In the genomic region with DNA sequence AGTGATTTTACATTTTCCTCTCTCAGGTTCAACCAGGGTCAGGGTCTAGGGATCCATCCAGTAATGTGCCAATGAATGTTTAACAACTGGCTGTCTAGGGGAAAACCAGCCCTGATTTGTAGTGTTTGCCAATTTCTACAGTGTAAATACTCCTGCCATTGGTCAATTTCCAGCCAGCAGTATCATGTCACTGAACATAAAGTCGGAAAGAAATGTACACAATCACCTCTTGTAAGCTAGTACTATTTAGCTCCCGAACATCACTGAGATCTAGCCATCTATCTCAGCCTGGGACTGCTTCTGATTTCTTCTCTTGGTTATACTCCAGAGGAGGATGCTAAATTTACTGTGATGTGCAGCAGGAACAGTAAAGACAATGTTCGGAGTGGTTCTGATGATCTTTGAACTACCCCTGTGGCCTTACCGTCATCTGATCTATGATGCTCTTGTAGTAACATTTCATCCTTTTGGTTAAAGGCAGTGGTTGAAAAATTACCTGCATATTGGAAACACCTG, we compare ENCODE assay signal across 1 cellular context.
A peak's percentile ranks its signal among the peaks of the same experiment; 100 is the strongest.
TF ChIP-seq lines count a peak whose summit lies in the region.

No MANE protein-coding gene starts in this region.

TF ChIP-seq in HepG2, 621 proteins besides CTCF, POLR2A, EP300 and RAD21 (continued from another document and continues in another):
- TF ChIP-seq, protein P1, sequence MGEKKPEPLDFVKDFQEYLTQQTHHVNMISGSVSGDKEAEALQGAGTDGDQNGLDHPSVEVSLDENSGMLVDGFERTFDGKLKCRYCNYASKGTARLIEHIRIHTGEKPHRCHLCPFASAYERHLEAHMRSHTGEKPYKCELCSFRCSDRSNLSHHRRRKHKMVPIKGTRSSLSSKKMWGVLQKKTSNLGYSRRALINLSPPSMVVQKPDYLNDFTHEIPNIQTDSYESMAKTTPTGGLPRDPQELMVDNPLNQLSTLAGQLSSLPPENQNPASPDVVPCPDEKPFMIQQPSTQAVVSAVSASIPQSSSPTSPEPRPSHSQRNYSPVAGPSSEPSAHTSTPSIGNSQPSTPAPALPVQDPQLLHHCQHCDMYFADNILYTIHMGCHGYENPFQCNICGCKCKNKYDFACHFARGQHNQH (CRISPR knock-in tag; IDR thresholded peaks at IDR 0.05) = peak; percentile 59; the same call in 1 of the 2 replicates
- no peak for TF ChIP-seq MAZ (IDR thresholded peaks at IDR 0.05; ENCODE audit: borderline replicate concordance, low read depth, low read length)
- TF ChIP-seq MAZ (CRISPR knock-in tag; IDR thresholded peaks at IDR 0.05; ENCODE audit: low read depth) = peak; percentile 54; the same call in 1 of the 2 replicates
- TF ChIP-seq ZNF251 (CRISPR knock-in tag; IDR thresholded peaks at IDR 0.05) = no peak
- TF ChIP-seq ZNF451 (CRISPR knock-in tag; IDR thresholded peaks at IDR 0.05) = no peak
- no peak for TF ChIP-seq ZNF678 (CRISPR knock-in tag; IDR thresholded peaks at IDR 0.05)
- TF ChIP-seq ZNF556 (CRISPR knock-in tag; IDR thresholded peaks at IDR 0.05; ENCODE audit: borderline replicate concordance) = peak; percentile 25; the same call in 1 of the 2 replicates
- TF ChIP-seq, protein P2, sequence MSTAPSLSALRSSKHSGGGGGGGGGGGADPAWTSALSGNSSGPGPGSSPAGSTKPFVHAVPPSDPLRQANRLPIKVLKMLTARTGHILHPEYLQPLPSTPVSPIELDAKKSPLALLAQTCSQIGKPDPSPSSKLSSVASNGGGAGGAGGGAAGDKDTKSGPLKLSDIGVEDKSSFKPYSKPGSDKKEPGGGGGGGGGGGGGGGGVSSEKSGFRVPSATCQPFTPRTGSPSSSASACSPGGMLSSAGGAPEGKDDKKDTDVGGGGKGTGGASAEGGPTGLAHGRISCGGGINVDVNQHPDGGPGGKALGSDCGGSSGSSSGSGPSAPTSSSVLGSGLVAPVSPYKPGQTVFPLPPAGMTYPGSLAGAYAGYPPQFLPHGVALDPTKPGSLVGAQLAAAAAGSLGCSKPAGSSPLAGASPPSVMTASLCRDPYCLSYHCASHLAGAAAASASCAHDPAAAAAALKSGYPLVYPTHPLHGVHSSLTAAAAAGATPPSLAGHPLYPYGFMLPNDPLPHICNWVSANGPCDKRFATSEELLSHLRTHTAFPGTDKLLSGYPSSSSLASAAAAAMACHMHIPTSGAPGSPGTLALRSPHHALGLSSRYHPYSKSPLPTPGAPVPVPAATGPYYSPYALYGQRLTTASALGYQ (CRISPR knock-in tag; IDR thresholded peaks at IDR 0.05) = peak; percentile 68
- peak; percentile 81 for TF ChIP-seq GATAD2A (CRISPR knock-in tag; IDR thresholded peaks at IDR 0.05)
- TF ChIP-seq, protein P3, sequence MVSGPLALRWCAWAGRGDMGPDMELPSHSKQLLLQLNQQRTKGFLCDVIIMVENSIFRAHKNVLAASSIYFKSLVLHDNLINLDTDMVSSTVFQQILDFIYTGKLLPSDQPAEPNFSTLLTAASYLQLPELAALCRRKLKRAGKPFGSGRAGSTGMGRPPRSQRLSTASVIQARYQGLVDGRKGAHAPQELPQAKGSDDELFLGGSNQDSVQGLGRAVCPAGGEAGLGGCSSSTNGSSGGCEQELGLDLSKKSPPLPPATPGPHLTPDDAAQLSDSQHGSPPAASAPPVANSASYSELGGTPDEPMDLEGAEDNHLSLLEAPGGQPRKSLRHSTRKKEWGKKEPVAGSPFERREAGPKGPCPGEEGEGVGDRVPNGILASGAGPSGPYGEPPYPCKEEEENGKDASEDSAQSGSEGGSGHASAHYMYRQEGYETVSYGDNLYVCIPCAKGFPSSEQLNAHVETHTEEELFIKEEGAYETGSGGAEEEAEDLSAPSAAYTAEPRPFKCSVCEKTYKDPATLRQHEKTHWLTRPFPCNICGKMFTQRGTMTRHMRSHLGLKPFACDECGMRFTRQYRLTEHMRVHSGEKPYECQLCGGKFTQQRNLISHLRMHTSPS (CRISPR knock-in tag; IDR thresholded peaks at IDR 0.05; ENCODE audit: low read depth) = no peak
- TF ChIP-seq, protein P4, sequence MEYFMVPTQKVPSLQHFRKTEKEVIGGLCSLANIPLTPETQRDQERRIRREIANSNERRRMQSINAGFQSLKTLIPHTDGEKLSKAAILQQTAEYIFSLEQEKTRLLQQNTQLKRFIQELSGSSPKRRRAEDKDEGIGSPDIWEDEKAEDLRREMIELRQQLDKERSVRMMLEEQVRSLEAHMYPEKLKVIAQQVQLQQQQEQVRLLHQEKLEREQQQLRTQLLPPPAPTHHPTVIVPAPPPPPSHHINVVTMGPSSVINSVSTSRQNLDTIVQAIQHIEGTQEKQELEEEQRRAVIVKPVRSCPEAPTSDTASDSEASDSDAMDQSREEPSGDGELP (IDR thresholded peaks at IDR 0.05; ENCODE audit: borderline replicate concordance, low read depth) = peak; percentile 8; the same call in 1 of the 2 replicates
- TF ChIP-seq, protein P5, sequence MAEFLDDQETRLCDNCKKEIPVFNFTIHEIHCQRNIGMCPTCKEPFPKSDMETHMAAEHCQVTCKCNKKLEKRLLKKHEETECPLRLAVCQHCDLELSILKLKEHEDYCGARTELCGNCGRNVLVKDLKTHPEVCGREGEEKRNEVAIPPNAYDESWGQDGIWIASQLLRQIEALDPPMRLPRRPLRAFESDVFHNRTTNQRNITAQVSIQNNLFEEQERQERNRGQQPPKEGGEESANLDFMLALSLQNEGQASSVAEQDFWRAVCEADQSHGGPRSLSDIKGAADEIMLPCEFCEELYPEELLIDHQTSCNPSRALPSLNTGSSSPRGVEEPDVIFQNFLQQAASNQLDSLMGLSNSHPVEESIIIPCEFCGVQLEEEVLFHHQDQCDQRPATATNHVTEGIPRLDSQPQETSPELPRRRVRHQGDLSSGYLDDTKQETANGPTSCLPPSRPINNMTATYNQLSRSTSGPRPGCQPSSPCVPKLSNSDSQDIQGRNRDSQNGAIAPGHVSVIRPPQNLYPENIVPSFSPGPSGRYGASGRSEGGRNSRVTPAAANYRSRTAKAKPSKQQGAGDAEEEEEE (CRISPR knock-in tag; IDR thresholded peaks at IDR 0.05; ENCODE audit: borderline replicate concordance) = 0 out of 2 replicates have a peak, but pooled peaks have one; percentile 83
- TF ChIP-seq, protein P6, sequence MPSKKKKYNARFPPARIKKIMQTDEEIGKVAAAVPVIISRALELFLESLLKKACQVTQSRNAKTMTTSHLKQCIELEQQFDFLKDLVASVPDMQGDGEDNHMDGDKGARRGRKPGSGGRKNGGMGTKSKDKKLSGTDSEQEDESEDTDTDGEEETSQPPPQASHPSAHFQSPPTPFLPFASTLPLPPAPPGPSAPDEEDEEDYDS (CRISPR knock-in tag; IDR thresholded peaks at IDR 0.05) = peak; percentile 67; the same call in 1 of the 2 replicates
- TF ChIP-seq TEAD3 (CRISPR knock-in tag; optimal IDR thresholded peaks at IDR 0.05; ENCODE audit: borderline replicate concordance) = peak; percentile 50
- TF ChIP-seq ETV5 (CRISPR knock-in tag; IDR thresholded peaks at IDR 0.05; ENCODE audit: borderline replicate concordance) = peak; percentile 23; the same call in 1 of the 2 replicates
- TF ChIP-seq ZNF777 (CRISPR knock-in tag; IDR thresholded peaks at IDR 0.05) = no peak
- peak; percentile 93 for TF ChIP-seq POGZ (CRISPR knock-in tag; IDR thresholded peaks at IDR 0.05)
- TF ChIP-seq HMGA1 (CRISPR knock-in tag; conservative IDR thresholded peaks at IDR 0.05) = no peak
- TF ChIP-seq ELF3 (CRISPR knock-in tag; IDR thresholded peaks at IDR 0.05) = peak; percentile 85; the same call in 1 of the 2 replicates
- TF ChIP-seq RORA (CRISPR knock-in tag; IDR thresholded peaks at IDR 0.05) = peak; percentile 94
- TF ChIP-seq NFE2L2 (IDR thresholded peaks at IDR 0.05; ENCODE audit: low read length) = no peak
- TF ChIP-seq, protein P7, sequence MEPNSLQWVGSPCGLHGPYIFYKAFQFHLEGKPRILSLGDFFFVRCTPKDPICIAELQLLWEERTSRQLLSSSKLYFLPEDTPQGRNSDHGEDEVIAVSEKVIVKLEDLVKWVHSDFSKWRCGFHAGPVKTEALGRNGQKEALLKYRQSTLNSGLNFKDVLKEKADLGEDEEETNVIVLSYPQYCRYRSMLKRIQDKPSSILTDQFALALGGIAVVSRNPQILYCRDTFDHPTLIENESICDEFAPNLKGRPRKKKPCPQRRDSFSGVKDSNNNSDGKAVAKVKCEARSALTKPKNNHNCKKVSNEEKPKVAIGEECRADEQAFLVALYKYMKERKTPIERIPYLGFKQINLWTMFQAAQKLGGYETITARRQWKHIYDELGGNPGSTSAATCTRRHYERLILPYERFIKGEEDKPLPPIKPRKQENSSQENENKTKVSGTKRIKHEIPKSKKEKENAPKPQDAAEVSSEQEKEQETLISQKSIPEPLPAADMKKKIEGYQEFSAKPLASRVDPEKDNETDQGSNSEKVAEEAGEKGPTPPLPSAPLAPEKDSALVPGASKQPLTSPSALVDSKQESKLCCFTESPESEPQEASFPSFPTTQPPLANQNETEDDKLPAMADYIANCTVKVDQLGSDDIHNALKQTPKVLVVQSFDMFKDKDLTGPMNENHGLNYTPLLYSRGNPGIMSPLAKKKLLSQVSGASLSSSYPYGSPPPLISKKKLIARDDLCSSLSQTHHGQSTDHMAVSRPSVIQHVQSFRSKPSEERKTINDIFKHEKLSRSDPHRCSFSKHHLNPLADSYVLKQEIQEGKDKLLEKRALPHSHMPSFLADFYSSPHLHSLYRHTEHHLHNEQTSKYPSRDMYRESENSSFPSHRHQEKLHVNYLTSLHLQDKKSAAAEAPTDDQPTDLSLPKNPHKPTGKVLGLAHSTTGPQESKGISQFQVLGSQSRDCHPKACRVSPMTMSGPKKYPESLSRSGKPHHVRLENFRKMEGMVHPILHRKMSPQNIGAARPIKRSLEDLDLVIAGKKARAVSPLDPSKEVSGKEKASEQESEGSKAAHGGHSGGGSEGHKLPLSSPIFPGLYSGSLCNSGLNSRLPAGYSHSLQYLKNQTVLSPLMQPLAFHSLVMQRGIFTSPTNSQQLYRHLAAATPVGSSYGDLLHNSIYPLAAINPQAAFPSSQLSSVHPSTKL (CRISPR knock-in tag; IDR thresholded peaks at IDR 0.05) = peak; percentile 91
- 0 out of 2 replicates have a peak, but pooled peaks have one; percentile 53 for TF ChIP-seq ZNF674 (CRISPR knock-in tag; IDR thresholded peaks at IDR 0.05; ENCODE audit: low read depth)
- TF ChIP-seq, protein P8, sequence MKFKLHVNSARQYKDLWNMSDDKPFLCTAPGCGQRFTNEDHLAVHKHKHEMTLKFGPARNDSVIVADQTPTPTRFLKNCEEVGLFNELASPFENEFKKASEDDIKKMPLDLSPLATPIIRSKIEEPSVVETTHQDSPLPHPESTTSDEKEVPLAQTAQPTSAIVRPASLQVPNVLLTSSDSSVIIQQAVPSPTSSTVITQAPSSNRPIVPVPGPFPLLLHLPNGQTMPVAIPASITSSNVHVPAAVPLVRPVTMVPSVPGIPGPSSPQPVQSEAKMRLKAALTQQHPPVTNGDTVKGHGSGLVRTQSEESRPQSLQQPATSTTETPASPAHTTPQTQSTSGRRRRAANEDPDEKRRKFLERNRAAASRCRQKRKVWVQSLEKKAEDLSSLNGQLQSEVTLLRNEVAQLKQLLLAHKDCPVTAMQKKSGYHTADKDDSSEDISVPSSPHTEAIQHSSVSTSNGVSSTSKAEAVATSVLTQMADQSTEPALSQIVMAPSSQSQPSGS (CRISPR knock-in tag; IDR thresholded peaks at IDR 0.05) = peak; percentile 25; the same call in 1 of the 2 replicates
- TF ChIP-seq KLF12 (CRISPR knock-in tag; IDR thresholded peaks at IDR 0.05; ENCODE audit: borderline replicate concordance) = no peak
- TF ChIP-seq NFYC (CRISPR knock-in tag; IDR thresholded peaks at IDR 0.05) = peak; percentile 71
- TF ChIP-seq ATF7-NPFF (CRISPR knock-in tag; IDR thresholded peaks at IDR 0.05; ENCODE audit: low read depth) = no peak
- no peak for TF ChIP-seq TARDBP (CRISPR knock-in tag; IDR thresholded peaks at IDR 0.05)
- TF ChIP-seq, protein P9, sequence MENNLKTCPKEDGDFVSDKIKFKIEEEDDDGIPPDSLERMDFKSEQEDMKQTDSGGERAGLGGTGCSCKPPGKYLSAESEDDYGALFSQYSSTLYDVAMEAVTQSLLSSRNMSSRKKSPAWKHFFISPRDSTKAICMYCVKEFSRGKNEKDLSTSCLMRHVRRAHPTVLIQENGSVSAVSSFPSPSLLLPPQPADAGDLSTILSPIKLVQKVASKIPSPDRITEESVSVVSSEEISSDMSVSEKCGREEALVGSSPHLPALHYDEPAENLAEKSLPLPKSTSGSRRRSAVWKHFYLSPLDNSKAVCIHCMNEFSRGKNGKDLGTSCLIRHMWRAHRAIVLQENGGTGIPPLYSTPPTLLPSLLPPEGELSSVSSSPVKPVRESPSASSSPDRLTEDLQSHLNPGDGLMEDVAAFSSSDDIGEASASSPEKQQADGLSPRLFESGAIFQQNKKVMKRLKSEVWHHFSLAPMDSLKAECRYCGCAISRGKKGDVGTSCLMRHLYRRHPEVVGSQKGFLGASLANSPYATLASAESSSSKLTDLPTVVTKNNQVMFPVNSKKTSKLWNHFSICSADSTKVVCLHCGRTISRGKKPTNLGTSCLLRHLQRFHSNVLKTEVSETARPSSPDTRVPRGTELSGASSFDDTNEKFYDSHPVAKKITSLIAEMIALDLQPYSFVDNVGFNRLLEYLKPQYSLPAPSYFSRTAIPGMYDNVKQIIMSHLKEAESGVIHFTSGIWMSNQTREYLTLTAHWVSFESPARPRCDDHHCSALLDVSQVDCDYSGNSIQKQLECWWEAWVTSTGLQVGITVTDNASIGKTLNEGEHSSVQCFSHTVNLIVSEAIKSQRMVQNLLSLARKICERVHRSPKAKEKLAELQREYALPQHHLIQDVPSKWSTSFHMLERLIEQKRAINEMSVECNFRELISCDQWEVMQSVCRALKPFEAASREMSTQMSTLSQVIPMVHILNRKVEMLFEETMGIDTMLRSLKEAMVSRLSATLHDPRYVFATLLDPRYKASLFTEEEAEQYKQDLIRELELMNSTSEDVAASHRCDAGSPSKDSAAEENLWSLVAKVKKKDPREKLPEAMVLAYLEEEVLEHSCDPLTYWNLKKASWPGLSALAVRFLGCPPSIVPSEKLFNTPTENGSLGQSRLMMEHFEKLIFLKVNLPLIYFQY (CRISPR knock-in tag; IDR thresholded peaks at IDR 0.05; ENCODE audit: borderline replicate concordance) = no peak
- no peak for TF ChIP-seq ZNF350 (CRISPR knock-in tag; IDR thresholded peaks at IDR 0.05; ENCODE audit: borderline replicate concordance, low read depth)
- TF ChIP-seq NFYB (CRISPR knock-in tag; IDR thresholded peaks at IDR 0.05) = peak; percentile 67
- no peak for TF ChIP-seq CHD2 (IDR thresholded peaks at IDR 0.05; ENCODE audit: low read depth, low read length)
- TF ChIP-seq RCOR2 (CRISPR knock-in tag; IDR thresholded peaks at IDR 0.05) = peak; percentile 53; the same call in 1 of the 2 replicates
- TF ChIP-seq ZNF891 (CRISPR knock-in tag; IDR thresholded peaks at IDR 0.05) = no peak
- TF ChIP-seq, protein P10, sequence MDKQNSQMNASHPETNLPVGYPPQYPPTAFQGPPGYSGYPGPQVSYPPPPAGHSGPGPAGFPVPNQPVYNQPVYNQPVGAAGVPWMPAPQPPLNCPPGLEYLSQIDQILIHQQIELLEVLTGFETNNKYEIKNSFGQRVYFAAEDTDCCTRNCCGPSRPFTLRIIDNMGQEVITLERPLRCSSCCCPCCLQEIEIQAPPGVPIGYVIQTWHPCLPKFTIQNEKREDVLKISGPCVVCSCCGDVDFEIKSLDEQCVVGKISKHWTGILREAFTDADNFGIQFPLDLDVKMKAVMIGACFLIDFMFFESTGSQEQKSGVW (CRISPR knock-in tag; IDR thresholded peaks at IDR 0.05; ENCODE audit: borderline replicate concordance) = peak; percentile 86; the same call in 1 of the 2 replicates
- TF ChIP-seq GTF3A (CRISPR knock-in tag; conservative IDR thresholded peaks at IDR 0.05) = no peak
- 0 out of 2 replicates have a peak, but pooled peaks have one; percentile 17 for TF ChIP-seq ZNF652 (CRISPR knock-in tag; IDR thresholded peaks at IDR 0.05; ENCODE audit: borderline replicate concordance, low read depth)
- TF ChIP-seq HES4 (CRISPR knock-in tag; IDR thresholded peaks at IDR 0.05; ENCODE audit: borderline replicate concordance) = no peak
- peak; percentile 88 for TF ChIP-seq MIXL1 (CRISPR knock-in tag; IDR thresholded peaks at IDR 0.05)
